In genomic region chr20:63284544-63284949, GRCh38 we compare ENCODE assay signal across 1 cellular context.
TF ChIP-seq lines count a peak whose summit lies in the region.

No MANE protein-coding gene starts in this region.

TF ChIP-seq in GM12878, 131 proteins besides CTCF, POLR2A, EP300 and RAD21:
- TF ChIP-seq ATF2 (IDR thresholded peaks at IDR 0.05; ENCODE audit: low read length), result no peak
- no peak for TF ChIP-seq HCFC1 (IDR thresholded peaks at IDR 0.05; ENCODE audit: low read length)
- TF ChIP-seq PBX3 (IDR thresholded peaks at IDR 0.05; ENCODE audit: insufficient replicate concordance, low read depth, low read length), result no peak
- no peak for TF ChIP-seq ZBTB40 (IDR thresholded peaks at IDR 0.05; ENCODE audit: borderline replicate concordance)
- TF ChIP-seq TCF7 (IDR thresholded peaks at IDR 0.05; ENCODE audit: borderline replicate concordance), result no peak
TF ChIP-seq in GM12878: peak in this region for 0.
